In genomic region chr10:44316187-44316921, GRCh38 we compare ENCODE assay signal across 11 cellular contexts.
DNase-seq lines count a peak whose midpoint lies in the region; ATAC-seq and TF ChIP-seq lines count a peak whose summit lies in the region.
"Had no signal": no experiment of that assay in that cellular context is flagged by ENCODE, and none has a peak within 500 bp of the region (broad histone marks: within the 10 kb centered on the region; RNA-seq: fewer than 3 reads in every experiment).

No MANE protein-coding gene starts in this region.

- BruUV-seq in Caco-2 (replicated peaks; lab: Mats Ljungman, UMichigan), result no TSS peak
- BruUV-seq in Panc1 (replicated peaks; lab: Mats Ljungman, UMichigan), result no TSS peak

- H3K4me1 ChIP-seq in Caco-2, result no peaks in the 10 kb centered on the region
- no peaks in the 10 kb centered on the region for H3K4me1 ChIP-seq in Panc1 (ENCODE audit: control insufficient read depth, insufficient read depth, low read length)
- H3K4me1 ChIP-seq: adrenal gland had no signal

- peak; percentile 30 to 67 for DNase-seq in Caco-2
- no peak for DNase-seq in Panc1 (ENCODE audit: low read depth, low spot score)
- DNase-seq in memory B cell (ENCODE audit: low spot score in 2 of 2), result no peak
- no peak for DNase-seq in putamen (ENCODE audit: low spot score)
- DNase-seq in NCI-H2029 (lab: John Stamatoyannopoulos, UW), result no peak
- DNase-seq in NCI-H748 treated with DMSO at 0.1 percent for 48 hours (lab: John Stamatoyannopoulos, UW), result no peak
- DNase-seq: adrenal gland had no signal

- CTCF ChIA-PET in Caco-2 (lab: Charles Lee) (no interaction called here), Panc1 (lab: Charles Lee) (no interaction called here)

- no peak overlapping the region for H3K27ac Mint-ChIP-seq in Caco-2 (ENCODE audit: unreplicated experiment)
- H3K27ac Mint-ChIP-seq in memory B cell, result no peak overlapping the region

- H3K27me3 Mint-ChIP-seq in Caco-2 (ENCODE audit: insufficient read depth, unreplicated experiment) (peaks cover 8% of the 10 kb centered on the region), memory B cell (peaks cover 15% of the 10 kb centered on the region)

- H3K27me3 ChIP-seq in Caco-2 (replicated peaks; ENCODE audit: control insufficient read depth, insufficient read depth, low read length) (no peaks in the 10 kb centered on the region), Panc1 (ENCODE audit: control insufficient read depth, insufficient read depth, low read length) (peaks cover 4% of the 10 kb centered on the region)
- H3K27me3 ChIP-seq: adrenal gland had no signal

- POLR2A ChIA-PET in Caco-2 (lab: Charles Lee), result no interaction called here
- POLR2A ChIA-PET in Panc1 (lab: Charles Lee), result no interaction called here

- H3K4me3 Mint-ChIP-seq in Caco-2 (ENCODE audit: unreplicated experiment) (no peak overlapping the region), memory B cell (no peak overlapping the region)

- H3K27ac ChIP-seq in Panc1 (ENCODE audit: low read length), result no peak overlapping the region
- H3K27ac ChIP-seq: adrenal gland, epithelial cell of prostate had no signal

- H3K36me3 ChIP-seq in Caco-2 (ENCODE audit: control insufficient read depth, insufficient read depth, low read length) (no peaks in the 10 kb centered on the region), Panc1 (ENCODE audit: control insufficient read depth, insufficient read depth, low read length) (no peaks in the 10 kb centered on the region)
- H3K36me3 ChIP-seq: adrenal gland had no signal

- no peaks in the 10 kb centered on the region for H3K4me1 Mint-ChIP-seq in Caco-2 (ENCODE audit: low read depth, unreplicated experiment)
- H3K4me1 Mint-ChIP-seq in memory B cell, result peaks cover 3% of the 10 kb centered on the region

- no peaks in the 10 kb centered on the region for H3K9me3 ChIP-seq in Caco-2
- H3K9me3 ChIP-seq in Panc1 (ENCODE audit: control insufficient read depth, insufficient read depth, low read depth, low read length), result no peaks in the 10 kb centered on the region
- H3K9me3 ChIP-seq: adrenal gland had no signal

- H3K4me3 ChIP-seq in Caco-2 (ENCODE audit: low read depth, low read length) (no peak overlapping the region), Panc1 (ENCODE audit: low read depth in 2 of 2, low read length in 2 of 2) (no peak overlapping the region)
- H3K4me3 ChIP-seq: adrenal gland had no signal

- no peak for TF ChIP-seq CTCF in Caco-2 (IDR thresholded peaks at IDR 0.05; ENCODE audit: insufficient read depth in 1 of 2, low read depth in 1 of 2, low read length in 1 of 2, severe bottlenecking in 1 of 2, unreplicated experiment in 1 of 2)
- TF ChIP-seq CTCF in Panc1 (IDR thresholded peaks at IDR 0.05), result no peak

- H3K9me3 Mint-ChIP-seq in Caco-2 (ENCODE audit: unreplicated experiment), result peaks cover 10% of the 10 kb centered on the region
- H3K9me3 Mint-ChIP-seq in memory B cell, result peaks cover 2% of the 10 kb centered on the region

- H3K36me3 Mint-ChIP-seq in Caco-2 (ENCODE audit: insufficient read depth, unreplicated experiment) (no peaks in the 10 kb centered on the region), memory B cell (no peaks in the 10 kb centered on the region)

- in situ Hi-C loops in Panc1 (cut with HindIII; ENCODE audit: low pct_unique_long_range_greater_than_20kb, low sequenced_read_pairs), result no loop called here

- ATAC-seq in GM19463 (IDR thresholded peaks at IDR 0.05; ENCODE audit: unreplicated experiment), result peak; percentile 50
- ATAC-seq in Panc1, result 0 out of 2 replicates have a peak, but pooled peaks have one; percentile 34
- ATAC-seq in memory B cell (ENCODE audit: low read depth), result peak; percentile 10
- no peak for ATAC-seq in GM18520 (IDR thresholded peaks at IDR 0.05; ENCODE audit: unreplicated experiment)
- ATAC-seq: left lobe of liver had no signal

- intact Hi-C loops in Caco-2 (cut with micrococcal nuclease; ENCODE audit: unreplicated experiment) (no loop called here), Panc1 (cut with micrococcal nuclease; ENCODE audit: unreplicated experiment) (loop anchor here (10.0 kb wide), 2 partner anchors 68 to 538 kb away; partner anchors contain the start of gene CXCL12)

Comparison
In these comparisons a context has a peak if more than half of its experiments do, and no peak if none do; other contexts are left out.
1. DNase-seq: peak in Caco-2 (2 of 2); none in Panc1 (single experiment), memory B cell (0 of 2), putamen (single experiment), NCI-H2029 (single experiment) and NCI-H748 treated with DMSO at 0.1 percent for 48 hours (single experiment).